ENCODE assay signal across 15 cellular contexts in the genomic region with DNA sequence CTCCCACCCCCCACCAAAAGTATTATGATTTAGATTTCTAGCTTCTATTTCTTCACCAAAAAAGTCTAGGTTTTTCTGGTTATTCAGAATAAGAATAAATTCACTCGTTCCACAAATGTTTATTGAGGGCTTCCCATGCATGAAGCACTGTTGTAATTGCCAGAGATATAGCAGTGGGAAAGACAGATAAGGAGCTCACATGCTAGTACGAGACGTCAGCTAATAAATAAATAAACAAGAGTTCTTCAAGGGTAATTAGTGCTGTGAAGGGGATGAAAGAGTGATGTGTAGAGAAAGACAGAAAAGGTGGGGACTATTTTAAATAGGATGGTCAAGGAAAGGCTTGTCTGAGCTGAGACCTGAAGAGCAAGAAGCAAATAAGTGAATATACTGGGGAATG.
"Had no signal": no experiment of that assay in that cellular context is flagged by ENCODE, and none has a peak within 500 bp of the region (broad histone marks: within the 10 kb centered on the region; RNA-seq: fewer than 3 reads in every experiment).

No MANE protein-coding gene starts in this region.

- H3K4me3 ChIP-seq: SJSA1, transverse colon had no signal

- H3K27ac Mint-ChIP-seq: activated CD8-positive, alpha-beta T cell treated with anti-CD3 and anti-CD28 coated beads, Interleukin-2, amount 10 ng/mL, durations not matched to agents 7 days and 5 days; dendritic cell treated with granulocyte-macrophage colony-stimulating factor and Interleukin-4, amounts not matched to agents 40 ng/mL and 50 ng/mL, for 4 days; immature natural killer cell; stimulated activated naive CD8-positive, alpha-beta T cell treated with anti-CD3 and anti-CD28 coated beads, Interleukin-15, amount 100 ng/mL, for 72 hours had no signal

- H3K36me3 ChIP-seq: SJSA1, transverse colon had no signal

- DNase-seq: activated CD4-positive, alpha-beta T cell treated with anti-CD3 and anti-CD28 coated beads for 48 hours; activated CD8-positive, alpha-beta memory T cell treated with anti-CD3 and anti-CD28 coated beads, Interleukin-2, amount 50 U/mL, for 48 hours; activated CD8-positive, alpha-beta T cell treated with anti-CD3 and anti-CD28 coated beads, Interleukin-2, amount 10 ng/mL, durations not matched to agents 7 days and 5 days; activated naive CD4-positive, alpha-beta T cell; erythroblast; immature natural killer cell; left colon; stimulated activated CD4-positive, alpha-beta T cell treated with anti-CD3 and anti-CD28 coated beads, Interleukin-4, amount 100 ng/mL, for 1 hour; stimulated activated CD8-positive, alpha-beta memory T cell treated with anti-CD3 and anti-CD28 coated beads, Interleukin-4, amount 100 ng/mL, for 48 hours; stimulated activated naive CD8-positive, alpha-beta T cell treated with anti-CD3 and anti-CD28 coated beads, Interleukin-15, amount 100 ng/mL, for 72 hours; T-helper 1 cell; transverse colon had no signal

- H3K9me3 Mint-ChIP-seq: central memory CD8-positive, alpha-beta T cell; dendritic cell treated with granulocyte-macrophage colony-stimulating factor and Interleukin-4, amounts not matched to agents 40 ng/mL and 50 ng/mL, for 4 days; immature natural killer cell; stimulated activated naive CD8-positive, alpha-beta T cell treated with anti-CD3 and anti-CD28 coated beads, Interleukin-15, amount 100 ng/mL, for 72 hours had no signal

- H3K9me3 ChIP-seq: SJSA1, transverse colon had no signal

- H3K4me1 ChIP-seq: SJSA1 had no signal

- H3K27ac ChIP-seq: SJSA1, transverse colon had no signal

- H3K4me3 Mint-ChIP-seq: activated CD8-positive, alpha-beta T cell treated with anti-CD3 and anti-CD28 coated beads, Interleukin-2, amount 10 ng/mL, durations not matched to agents 7 days and 5 days; central memory CD8-positive, alpha-beta T cell; dendritic cell treated with granulocyte-macrophage colony-stimulating factor and Interleukin-4, amounts not matched to agents 40 ng/mL and 50 ng/mL, for 4 days; immature natural killer cell; stimulated activated naive CD8-positive, alpha-beta T cell treated with anti-CD3 and anti-CD28 coated beads, Interleukin-15, amount 100 ng/mL, for 72 hours had no signal

- ATAC-seq: activated CD8-positive, alpha-beta T cell treated with anti-CD3 and anti-CD28 coated beads, Interleukin-2, amount 10 ng/mL, durations not matched to agents 7 days and 5 days; left colon; stimulated activated naive CD8-positive, alpha-beta T cell treated with anti-CD3 and anti-CD28 coated beads, Interleukin-15, amount 100 ng/mL, for 72 hours had no signal

- H3K27me3 ChIP-seq: SJSA1, transverse colon had no signal

- H3K27me3 Mint-ChIP-seq: central memory CD8-positive, alpha-beta T cell; stimulated activated naive CD8-positive, alpha-beta T cell treated with anti-CD3 and anti-CD28 coated beads, Interleukin-15, amount 100 ng/mL, for 72 hours had no signal
